1 cellular context compared by ENCODE assay signal in genomic region chr10:75592888-75593643, GRCh38.
A peak's percentile ranks its signal among the peaks of the same experiment; 100 is the strongest.
TF ChIP-seq lines count a peak whose summit lies in the region.

No MANE protein-coding gene starts in this region.

TF ChIP-seq in liver, 16 proteins besides CTCF, POLR2A, EP300 and RAD21 (continued from another document):
- TF ChIP-seq REST (IDR thresholded peaks at IDR 0.05) (no peak), HNF4G (IDR thresholded peaks at IDR 0.05) (no peak), SP1 (IDR thresholded peaks at IDR 0.05) (peak; percentile 35), MAX (IDR thresholded peaks at IDR 0.05) (peak; percentile 42), HNF4A (conservative IDR thresholded peaks at IDR 0.05) (peak in 1 of 2 donors; percentile 53), TAF1 (conservative IDR thresholded peaks at IDR 0.05) (no peak), NR2F2 (IDR thresholded peaks at IDR 0.05) (no peak), ATF3 (IDR thresholded peaks at IDR 0.05) (no peak)
TF ChIP-seq in liver: peak in this region for 6.
